ENCODE assay signal across 1 cellular context in the genomic region with DNA sequence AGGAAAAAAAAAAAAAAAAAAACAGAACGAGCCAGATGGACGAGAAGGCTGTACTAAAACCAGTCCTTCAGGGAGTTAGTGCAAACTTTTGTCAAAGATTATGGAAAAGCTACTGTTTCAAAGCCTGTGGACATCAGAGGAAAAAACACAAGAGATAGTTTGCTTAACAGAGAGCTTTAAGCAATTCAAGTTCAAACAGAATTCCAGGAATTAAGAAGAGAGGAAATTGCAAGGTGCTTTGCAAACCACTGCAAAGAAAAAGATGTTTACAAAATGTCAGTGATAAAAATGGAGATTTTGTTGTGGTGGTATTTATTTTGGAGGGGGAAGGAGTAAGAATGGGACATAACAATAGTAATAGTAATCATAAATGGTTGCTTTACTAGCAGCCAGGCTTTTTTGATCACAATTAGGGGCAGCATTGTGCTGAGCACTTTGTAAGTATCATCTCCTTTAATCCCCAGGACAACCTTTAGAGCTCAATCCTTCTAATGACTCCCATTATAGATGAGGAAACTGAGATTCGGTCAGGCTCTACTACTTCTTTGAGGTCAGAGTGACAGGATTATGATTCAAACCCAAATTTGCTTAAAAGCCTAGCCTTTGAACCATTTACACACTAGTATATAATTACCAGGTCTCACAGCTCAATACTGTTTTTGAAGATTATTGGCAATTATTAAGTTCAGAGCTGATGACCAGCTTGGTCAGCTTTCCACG.
A peak's percentile ranks its signal among the peaks of the same experiment; 100 is the strongest.
TF ChIP-seq lines count a peak whose summit lies in the region.

No MANE protein-coding gene starts in this region.

TF ChIP-seq in HepG2, 621 proteins besides CTCF, POLR2A, EP300 and RAD21 (continued from another document and continues in another):
- TF ChIP-seq, protein P1, sequence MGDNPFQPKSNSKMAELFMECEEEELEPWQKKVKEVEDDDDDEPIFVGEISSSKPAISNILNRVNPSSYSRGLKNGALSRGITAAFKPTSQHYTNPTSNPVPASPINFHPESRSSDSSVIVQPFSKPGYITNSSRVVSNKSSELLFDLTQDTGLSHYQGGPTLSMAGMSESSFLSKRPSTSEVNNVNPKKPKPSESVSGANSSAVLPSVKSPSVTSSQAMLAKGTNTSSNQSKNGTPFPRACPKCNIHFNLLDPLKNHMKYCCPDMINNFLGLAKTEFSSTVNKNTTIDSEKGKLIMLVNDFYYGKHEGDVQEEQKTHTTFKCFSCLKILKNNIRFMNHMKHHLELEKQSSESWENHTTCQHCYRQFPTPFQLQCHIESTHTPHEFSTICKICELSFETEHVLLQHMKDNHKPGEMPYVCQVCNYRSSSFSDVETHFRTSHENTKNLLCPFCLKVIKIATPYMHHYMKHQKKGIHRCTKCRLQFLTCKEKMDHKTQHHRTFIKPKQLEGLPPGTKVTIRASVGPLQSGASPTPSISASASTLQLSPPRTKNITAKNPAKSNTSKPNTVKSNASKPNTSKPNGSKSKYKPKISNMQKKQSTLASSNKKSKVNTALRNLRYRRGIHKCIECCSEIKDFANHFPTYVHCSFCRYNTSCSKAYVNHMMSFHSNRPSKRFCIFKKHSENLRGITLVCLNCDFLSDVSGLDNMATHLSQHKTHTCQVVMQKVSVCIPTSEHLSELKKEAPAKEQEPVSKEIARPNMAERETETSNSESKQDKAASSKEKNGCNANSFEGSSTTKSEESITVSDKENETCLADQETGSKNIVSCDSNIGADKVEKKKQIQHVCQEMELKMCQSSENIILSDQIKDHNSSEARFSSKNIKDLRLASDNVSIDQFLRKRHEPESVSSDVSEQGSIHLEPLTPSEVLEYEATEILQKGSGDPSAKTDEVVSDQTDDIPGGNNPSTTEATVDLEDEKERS (CRISPR knock-in tag; IDR thresholded peaks at IDR 0.05): no peak
- TF ChIP-seq ZNF235 (CRISPR knock-in tag; IDR thresholded peaks at IDR 0.05; ENCODE audit: borderline replicate concordance) (no peak), RXRA (CRISPR knock-in tag; IDR thresholded peaks at IDR 0.05) (no peak), ZNF558 (CRISPR knock-in tag; IDR thresholded peaks at IDR 0.05; ENCODE audit: borderline replicate concordance) (no peak), ZNF670 (CRISPR knock-in tag; IDR thresholded peaks at IDR 0.05; ENCODE audit: borderline replicate concordance) (no peak), STAG1 (CRISPR knock-in tag; IDR thresholded peaks at IDR 0.05) (no peak), ZNF3 (CRISPR knock-in tag; IDR thresholded peaks at IDR 0.05) (no peak), ZNF777 (CRISPR knock-in tag; IDR thresholded peaks at IDR 0.05) (no peak), HOXA3 (CRISPR knock-in tag; IDR thresholded peaks at IDR 0.05) (no peak), ELF3 (CRISPR knock-in tag; IDR thresholded peaks at IDR 0.05) (no peak), ZMYM3 (CRISPR knock-in tag; IDR thresholded peaks at IDR 0.05) (no peak), ZKSCAN1 (IDR thresholded peaks at IDR 0.05; ENCODE audit: low read length) (no peak), IRF2 (CRISPR knock-in tag; IDR thresholded peaks at IDR 0.05) (no peak), SP1 (IDR thresholded peaks at IDR 0.05) (no peak), SP1 (CRISPR knock-in tag; IDR thresholded peaks at IDR 0.05) (no peak), CEBPG (CRISPR knock-in tag; IDR thresholded peaks at IDR 0.05) (peak; percentile 47; the same call in 1 of the 2 replicates), ZNF367 (CRISPR knock-in tag; IDR thresholded peaks at IDR 0.05; ENCODE audit: borderline replicate concordance) (no peak), NR2F2 (IDR thresholded peaks at IDR 0.05; ENCODE audit: borderline replicate concordance, low read depth) (no peak), PITX1 (CRISPR knock-in tag; IDR thresholded peaks at IDR 0.05) (no peak), TCF7 (IDR thresholded peaks at IDR 0.05; ENCODE audit: low read depth) (peak; percentile 72), ZNF33B (CRISPR knock-in tag; IDR thresholded peaks at IDR 0.05) (no peak), IRX3 (CRISPR knock-in tag; IDR thresholded peaks at IDR 0.05; ENCODE audit: borderline replicate concordance, low read depth) (no peak)
- TF ChIP-seq, protein P2, sequence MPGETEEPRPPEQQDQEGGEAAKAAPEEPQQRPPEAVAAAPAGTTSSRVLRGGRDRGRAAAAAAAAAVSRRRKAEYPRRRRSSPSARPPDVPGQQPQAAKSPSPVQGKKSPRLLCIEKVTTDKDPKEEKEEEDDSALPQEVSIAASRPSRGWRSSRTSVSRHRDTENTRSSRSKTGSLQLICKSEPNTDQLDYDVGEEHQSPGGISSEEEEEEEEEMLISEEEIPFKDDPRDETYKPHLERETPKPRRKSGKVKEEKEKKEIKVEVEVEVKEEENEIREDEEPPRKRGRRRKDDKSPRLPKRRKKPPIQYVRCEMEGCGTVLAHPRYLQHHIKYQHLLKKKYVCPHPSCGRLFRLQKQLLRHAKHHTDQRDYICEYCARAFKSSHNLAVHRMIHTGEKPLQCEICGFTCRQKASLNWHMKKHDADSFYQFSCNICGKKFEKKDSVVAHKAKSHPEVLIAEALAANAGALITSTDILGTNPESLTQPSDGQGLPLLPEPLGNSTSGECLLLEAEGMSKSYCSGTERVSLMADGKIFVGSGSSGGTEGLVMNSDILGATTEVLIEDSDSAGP (CRISPR knock-in tag; IDR thresholded peaks at IDR 0.05; ENCODE audit: borderline replicate concordance): no peak
- TF ChIP-seq, protein P3, sequence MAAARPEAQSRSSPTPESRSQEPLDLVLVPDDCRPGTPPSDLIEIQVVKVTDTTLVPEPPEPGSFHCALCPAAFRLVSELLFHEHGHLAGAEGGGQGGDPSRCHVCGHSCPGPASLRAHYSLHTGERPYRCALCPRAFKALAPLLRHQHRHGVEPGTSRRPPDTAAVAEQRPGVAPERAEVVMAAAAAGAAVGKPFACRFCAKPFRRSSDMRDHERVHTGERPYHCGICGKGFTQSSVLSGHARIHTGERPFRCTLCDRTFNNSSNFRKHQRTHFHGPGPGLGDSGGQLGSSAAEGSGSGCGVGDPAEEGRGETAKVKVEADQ (CRISPR knock-in tag; IDR thresholded peaks at IDR 0.05; ENCODE audit: borderline replicate concordance): no peak
- TF ChIP-seq, protein P4, sequence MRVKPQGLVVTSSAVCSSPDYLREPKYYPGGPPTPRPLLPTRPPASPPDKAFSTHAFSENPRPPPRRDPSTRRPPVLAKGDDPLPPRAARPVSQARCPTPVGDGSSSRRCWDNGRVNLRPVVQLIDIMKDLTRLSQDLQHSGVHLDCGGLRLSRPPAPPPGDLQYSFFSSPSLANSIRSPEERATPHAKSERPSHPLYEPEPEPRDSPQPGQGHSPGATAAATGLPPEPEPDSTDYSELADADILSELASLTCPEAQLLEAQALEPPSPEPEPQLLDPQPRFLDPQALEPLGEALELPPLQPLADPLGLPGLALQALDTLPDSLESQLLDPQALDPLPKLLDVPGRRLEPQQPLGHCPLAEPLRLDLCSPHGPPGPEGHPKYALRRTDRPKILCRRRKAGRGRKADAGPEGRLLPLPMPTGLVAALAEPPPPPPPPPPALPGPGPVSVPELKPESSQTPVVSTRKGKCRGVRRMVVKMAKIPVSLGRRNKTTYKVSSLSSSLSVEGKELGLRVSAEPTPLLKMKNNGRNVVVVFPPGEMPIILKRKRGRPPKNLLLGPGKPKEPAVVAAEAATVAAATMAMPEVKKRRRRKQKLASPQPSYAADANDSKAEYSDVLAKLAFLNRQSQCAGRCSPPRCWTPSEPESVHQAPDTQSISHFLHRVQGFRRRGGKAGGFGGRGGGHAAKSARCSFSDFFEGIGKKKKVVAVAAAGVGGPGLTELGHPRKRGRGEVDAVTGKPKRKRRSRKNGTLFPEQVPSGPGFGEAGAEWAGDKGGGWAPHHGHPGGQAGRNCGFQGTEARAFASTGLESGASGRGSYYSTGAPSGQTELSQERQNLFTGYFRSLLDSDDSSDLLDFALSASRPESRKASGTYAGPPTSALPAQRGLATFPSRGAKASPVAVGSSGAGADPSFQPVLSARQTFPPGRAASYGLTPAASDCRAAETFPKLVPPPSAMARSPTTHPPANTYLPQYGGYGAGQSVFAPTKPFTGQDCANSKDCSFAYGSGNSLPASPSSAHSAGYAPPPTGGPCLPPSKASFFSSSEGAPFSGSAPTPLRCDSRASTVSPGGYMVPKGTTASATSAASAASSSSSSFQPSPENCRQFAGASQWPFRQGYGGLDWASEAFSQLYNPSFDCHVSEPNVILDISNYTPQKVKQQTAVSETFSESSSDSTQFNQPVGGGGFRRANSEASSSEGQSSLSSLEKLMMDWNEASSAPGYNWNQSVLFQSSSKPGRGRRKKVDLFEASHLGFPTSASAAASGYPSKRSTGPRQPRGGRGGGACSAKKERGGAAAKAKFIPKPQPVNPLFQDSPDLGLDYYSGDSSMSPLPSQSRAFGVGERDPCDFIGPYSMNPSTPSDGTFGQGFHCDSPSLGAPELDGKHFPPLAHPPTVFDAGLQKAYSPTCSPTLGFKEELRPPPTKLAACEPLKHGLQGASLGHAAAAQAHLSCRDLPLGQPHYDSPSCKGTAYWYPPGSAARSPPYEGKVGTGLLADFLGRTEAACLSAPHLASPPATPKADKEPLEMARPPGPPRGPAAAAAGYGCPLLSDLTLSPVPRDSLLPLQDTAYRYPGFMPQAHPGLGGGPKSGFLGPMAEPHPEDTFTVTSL (CRISPR knock-in tag; IDR thresholded peaks at IDR 0.05; ENCODE audit: borderline replicate concordance): no peak
- TF ChIP-seq, protein P5, sequence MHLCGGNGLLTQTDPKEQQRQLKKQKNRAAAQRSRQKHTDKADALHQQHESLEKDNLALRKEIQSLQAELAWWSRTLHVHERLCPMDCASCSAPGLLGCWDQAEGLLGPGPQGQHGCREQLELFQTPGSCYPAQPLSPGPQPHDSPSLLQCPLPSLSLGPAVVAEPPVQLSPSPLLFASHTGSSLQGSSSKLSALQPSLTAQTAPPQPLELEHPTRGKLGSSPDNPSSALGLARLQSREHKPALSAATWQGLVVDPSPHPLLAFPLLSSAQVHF (CRISPR knock-in tag; IDR thresholded peaks at IDR 0.05): no peak
- TF ChIP-seq, protein P6, sequence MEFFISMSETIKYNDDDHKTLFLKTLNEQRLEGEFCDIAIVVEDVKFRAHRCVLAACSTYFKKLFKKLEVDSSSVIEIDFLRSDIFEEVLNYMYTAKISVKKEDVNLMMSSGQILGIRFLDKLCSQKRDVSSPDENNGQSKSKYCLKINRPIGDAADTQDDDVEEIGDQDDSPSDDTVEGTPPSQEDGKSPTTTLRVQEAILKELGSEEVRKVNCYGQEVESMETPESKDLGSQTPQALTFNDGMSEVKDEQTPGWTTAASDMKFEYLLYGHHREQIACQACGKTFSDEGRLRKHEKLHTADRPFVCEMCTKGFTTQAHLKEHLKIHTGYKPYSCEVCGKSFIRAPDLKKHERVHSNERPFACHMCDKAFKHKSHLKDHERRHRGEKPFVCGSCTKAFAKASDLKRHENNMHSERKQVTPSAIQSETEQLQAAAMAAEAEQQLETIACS (CRISPR knock-in tag; IDR thresholded peaks at IDR 0.05): no peak
- TF ChIP-seq, protein P7, sequence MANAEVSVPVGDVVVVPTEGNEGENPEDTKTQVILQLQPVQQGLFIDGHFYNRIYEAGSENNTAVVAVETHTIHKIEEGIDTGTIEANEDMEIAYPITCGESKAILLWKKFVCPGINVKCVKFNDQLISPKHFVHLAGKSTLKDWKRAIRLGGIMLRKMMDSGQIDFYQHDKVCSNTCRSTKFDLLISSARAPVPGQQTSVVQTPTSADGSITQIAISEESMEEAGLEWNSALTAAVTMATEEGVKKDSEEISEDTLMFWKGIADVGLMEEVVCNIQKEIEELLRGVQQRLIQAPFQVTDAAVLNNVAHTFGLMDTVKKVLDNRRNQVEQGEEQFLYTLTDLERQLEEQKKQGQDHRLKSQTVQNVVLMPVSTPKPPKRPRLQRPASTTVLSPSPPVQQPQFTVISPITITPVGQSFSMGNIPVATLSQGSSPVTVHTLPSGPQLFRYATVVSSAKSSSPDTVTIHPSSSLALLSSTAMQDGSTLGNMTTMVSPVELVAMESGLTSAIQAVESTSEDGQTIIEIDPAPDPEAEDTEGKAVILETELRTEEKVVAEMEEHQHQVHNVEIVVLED (CRISPR knock-in tag; IDR thresholded peaks at IDR 0.05; ENCODE audit: borderline replicate concordance): no peak
- TF ChIP-seq, protein P8, sequence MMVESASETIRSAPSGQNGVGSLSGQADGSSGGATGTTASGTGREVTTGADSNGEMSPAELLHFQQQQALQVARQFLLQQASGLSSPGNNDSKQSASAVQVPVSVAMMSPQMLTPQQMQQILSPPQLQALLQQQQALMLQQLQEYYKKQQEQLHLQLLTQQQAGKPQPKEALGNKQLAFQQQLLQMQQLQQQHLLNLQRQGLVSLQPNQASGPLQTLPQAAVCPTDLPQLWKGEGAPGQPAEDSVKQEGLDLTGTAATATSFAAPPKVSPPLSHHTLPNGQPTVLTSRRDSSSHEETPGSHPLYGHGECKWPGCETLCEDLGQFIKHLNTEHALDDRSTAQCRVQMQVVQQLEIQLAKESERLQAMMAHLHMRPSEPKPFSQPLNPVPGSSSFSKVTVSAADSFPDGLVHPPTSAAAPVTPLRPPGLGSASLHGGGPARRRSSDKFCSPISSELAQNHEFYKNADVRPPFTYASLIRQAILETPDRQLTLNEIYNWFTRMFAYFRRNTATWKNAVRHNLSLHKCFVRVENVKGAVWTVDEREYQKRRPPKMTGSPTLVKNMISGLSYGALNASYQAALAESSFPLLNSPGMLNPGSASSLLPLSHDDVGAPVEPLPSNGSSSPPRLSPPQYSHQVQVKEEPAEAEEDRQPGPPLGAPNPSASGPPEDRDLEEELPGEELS (CRISPR knock-in tag; IDR thresholded peaks at IDR 0.05): peak; percentile 70
- TF ChIP-seq, protein P9, sequence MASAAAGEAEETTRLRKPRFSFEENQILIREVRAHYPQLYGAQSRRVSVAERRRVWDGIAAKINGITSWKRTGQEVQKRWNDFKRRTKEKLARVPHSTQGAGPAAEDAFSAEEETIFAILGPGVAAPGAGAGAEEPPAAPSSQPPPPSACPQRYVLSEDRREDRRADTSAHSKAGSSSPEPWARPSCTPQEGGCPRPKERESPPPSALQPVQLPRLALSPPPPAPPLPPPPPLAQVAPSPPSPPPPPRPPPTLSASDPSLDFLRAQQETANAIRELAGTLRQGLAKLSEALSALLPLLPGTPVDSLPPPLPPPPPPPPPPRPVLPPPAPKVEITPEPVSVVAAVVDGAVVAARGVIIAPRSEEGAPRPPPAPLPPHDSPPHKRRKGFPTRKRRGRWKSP (CRISPR knock-in tag; IDR thresholded peaks at IDR 0.05): no peak
- TF ChIP-seq, protein P10, sequence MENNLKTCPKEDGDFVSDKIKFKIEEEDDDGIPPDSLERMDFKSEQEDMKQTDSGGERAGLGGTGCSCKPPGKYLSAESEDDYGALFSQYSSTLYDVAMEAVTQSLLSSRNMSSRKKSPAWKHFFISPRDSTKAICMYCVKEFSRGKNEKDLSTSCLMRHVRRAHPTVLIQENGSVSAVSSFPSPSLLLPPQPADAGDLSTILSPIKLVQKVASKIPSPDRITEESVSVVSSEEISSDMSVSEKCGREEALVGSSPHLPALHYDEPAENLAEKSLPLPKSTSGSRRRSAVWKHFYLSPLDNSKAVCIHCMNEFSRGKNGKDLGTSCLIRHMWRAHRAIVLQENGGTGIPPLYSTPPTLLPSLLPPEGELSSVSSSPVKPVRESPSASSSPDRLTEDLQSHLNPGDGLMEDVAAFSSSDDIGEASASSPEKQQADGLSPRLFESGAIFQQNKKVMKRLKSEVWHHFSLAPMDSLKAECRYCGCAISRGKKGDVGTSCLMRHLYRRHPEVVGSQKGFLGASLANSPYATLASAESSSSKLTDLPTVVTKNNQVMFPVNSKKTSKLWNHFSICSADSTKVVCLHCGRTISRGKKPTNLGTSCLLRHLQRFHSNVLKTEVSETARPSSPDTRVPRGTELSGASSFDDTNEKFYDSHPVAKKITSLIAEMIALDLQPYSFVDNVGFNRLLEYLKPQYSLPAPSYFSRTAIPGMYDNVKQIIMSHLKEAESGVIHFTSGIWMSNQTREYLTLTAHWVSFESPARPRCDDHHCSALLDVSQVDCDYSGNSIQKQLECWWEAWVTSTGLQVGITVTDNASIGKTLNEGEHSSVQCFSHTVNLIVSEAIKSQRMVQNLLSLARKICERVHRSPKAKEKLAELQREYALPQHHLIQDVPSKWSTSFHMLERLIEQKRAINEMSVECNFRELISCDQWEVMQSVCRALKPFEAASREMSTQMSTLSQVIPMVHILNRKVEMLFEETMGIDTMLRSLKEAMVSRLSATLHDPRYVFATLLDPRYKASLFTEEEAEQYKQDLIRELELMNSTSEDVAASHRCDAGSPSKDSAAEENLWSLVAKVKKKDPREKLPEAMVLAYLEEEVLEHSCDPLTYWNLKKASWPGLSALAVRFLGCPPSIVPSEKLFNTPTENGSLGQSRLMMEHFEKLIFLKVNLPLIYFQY (CRISPR knock-in tag; IDR thresholded peaks at IDR 0.05; ENCODE audit: borderline replicate concordance): no peak
